ENCODE assay signal across 28 cellular contexts in genomic region chr2:3280197-3280596, GRCh38.
"Had no signal": no experiment of that assay in that cellular context is flagged by ENCODE, and none has a peak within 500 bp of the region (broad histone marks: within the 10 kb centered on the region; RNA-seq: fewer than 3 reads in every experiment).

No MANE protein-coding gene starts in this region.

- H3K27me3 Mint-ChIP-seq: activated CD8-positive, alpha-beta T cell treated with anti-CD3 and anti-CD28 coated beads for 36 hours; activated naive CD8-positive, alpha-beta T cell; naive thymus-derived CD4-positive, alpha-beta T cell; T-cell had no signal

- H3K4me3 ChIP-seq: coronary artery, dorsolateral prefrontal cortex, gastrocnemius medialis, hepatocyte, pancreas, psoas muscle, tibial artery had no signal

- H3K4me1 ChIP-seq: pancreas, psoas muscle had no signal

- H3K9me3 ChIP-seq: gastrocnemius medialis, pancreas had no signal

- DNase-seq: activated CD4-positive, alpha-beta T cell treated with anti-CD3 and anti-CD28 coated beads, Interleukin-2, amount 50 U/mL, for 1 hour; activated CD4-positive, CD25-positive, alpha-beta regulatory T cell treated with anti-CD3 and anti-CD28 coated beads, Interleukin-2, amount 50 U/mL, for 72 hours; activated CD8-positive, alpha-beta T cell treated with anti-CD3 and anti-CD28 coated beads for 36 hours; activated effector memory CD4-positive, alpha-beta T cell treated with Interleukin-2 at 50 U/mL for 16 hours; activated naive CD4-positive, alpha-beta T cell treated with Interleukin-2 at 50 U/mL for 16 hours; anterior cingulate cortex; cerebellar nuclear complex; effector memory CD4-positive, alpha-beta T cell; erythroblast; gastrocnemius medialis; glutamatergic neuron; left cardiac atrium; left ventricle myocardium superior; midbrain; naive thymus-derived CD4-positive, alpha-beta T cell; nucleus accumbens; psoas muscle; stimulated activated naive CD8-positive, alpha-beta T cell treated with anti-CD3 and anti-CD28 coated beads, Interleukin-15, Interleukin-2, amounts not matched to agents 100 U/mL and 50 U/mL, for 24 hours; T-cell; T1000; WERI-Rb-1 had no signal

- H3K27ac Mint-ChIP-seq: activated CD8-positive, alpha-beta T cell treated with anti-CD3 and anti-CD28 coated beads for 36 hours; activated naive CD8-positive, alpha-beta T cell; T-cell had no signal

- H3K4me3 Mint-ChIP-seq: activated CD8-positive, alpha-beta T cell treated with anti-CD3 and anti-CD28 coated beads for 36 hours; activated naive CD8-positive, alpha-beta T cell; naive thymus-derived CD4-positive, alpha-beta T cell; neural crest cell; T-cell had no signal

- H3K27ac ChIP-seq: coronary artery, dorsolateral prefrontal cortex, gastrocnemius medialis, hepatocyte, psoas muscle, tibial artery, WERI-Rb-1 had no signal

- H3K36me3 ChIP-seq: gastrocnemius medialis, pancreas, tibial artery had no signal

- H3K27me3 ChIP-seq: dorsolateral prefrontal cortex, gastrocnemius medialis, hepatocyte, pancreas, tibial artery had no signal
